In the genomic region with DNA sequence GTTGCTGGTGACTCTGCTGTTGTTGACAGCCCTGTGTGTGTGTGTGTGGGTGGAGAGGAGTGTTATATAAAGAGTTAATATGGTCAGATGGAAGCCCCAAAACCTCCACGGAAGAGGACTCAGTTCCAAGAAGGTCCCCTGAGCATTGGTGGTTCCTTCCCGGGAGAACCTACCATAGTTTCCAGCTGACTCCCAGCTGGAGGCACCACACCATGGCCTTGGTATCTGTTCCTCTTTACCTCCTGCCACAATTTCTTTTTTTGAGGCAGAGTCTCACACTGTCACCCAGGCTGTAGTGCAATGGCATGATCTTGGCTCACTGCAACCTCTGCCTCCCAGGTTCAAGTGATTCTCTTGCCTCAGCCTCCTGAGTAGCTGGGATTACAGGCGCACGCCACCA, we compare ENCODE assay signal across 10 cellular contexts. TPM values are rescaled to one million over a fixed set of nuclear protein-coding genes. Genes with fewer than 3 reads are reported as not detected.
DNase-seq lines count a peak whose midpoint lies in the region; ATAC-seq, FAIRE-seq and TF ChIP-seq lines count a peak whose summit lies in the region.
"Had no signal": no experiment of that assay in that cellular context is flagged by ENCODE, and none has a peak within 500 bp of the region (broad histone marks: within the 10 kb centered on the region; RNA-seq: fewer than 3 reads in every experiment).

No MANE protein-coding gene starts in this region.

- no peak overlapping the region for H3K9ac ChIP-seq in GM12878 (ENCODE audit: control insufficient read depth, insufficient read depth, low read length)

- POLR2A ChIA-PET in GM12878 (lab: Charles Lee): interaction anchor here (0.5 to 0.6 kb wide), 2 partner anchors 16 to 602 kb away, joined by 4 to 5 read pairs; partner anchors contain the start of gene GNG2

- H3K4me3 Mint-ChIP-seq in nephron progenitor cell: no peak overlapping the region

- H3K27me3 ChIP-seq in GM12878 (replicated peaks in 1 of 2; ENCODE audit: control insufficient read depth in 2 of 2, insufficient read depth in 2 of 2, low read length in 1 of 2): no peaks in the 10 kb centered on the region

- no peak for TF ChIP-seq POLR2A in GM12878 (IDR thresholded peaks at IDR 0.05; ENCODE audit: low read depth, low read length)

- no peaks in the 10 kb centered on the region for H3K79me2 ChIP-seq in GM12878 (ENCODE audit: control insufficient read depth, insufficient read depth, low read length)

- no peak for FAIRE-seq in GM12878 (lab: Jason Lieb, UNC)

- peaks cover 6% of the 10 kb centered on the region for H3K27me3 Mint-ChIP-seq in nephron progenitor cell (ENCODE audit: low read depth, poor library complexity)

- H3K36me3 ChIP-seq in GM12878 (ENCODE audit: control insufficient read depth in 2 of 2, insufficient read depth in 2 of 2, low read length in 1 of 2): no peaks in the 10 kb centered on the region

- CTCF ChIA-PET in GM12878 (lab: Yijun Ruan, JAX): interaction anchor here (0.6 to 3.8 kb wide), 6 partner anchors 16 to 468 kb away, joined by 3 to 23 read pairs (median 3); no protein-coding TSS in a partner anchor

- no peak for TF ChIP-seq RAD21 in GM12878 (IDR thresholded peaks at IDR 0.05; ENCODE audit: insufficient read depth, low read depth, low read length)

- 0 out of 4 replicates have a peak, but pooled peaks of 1 of the 2 experiments have one; percentile 26 for TF ChIP-seq EP300 in GM12878 (IDR thresholded peaks at IDR 0.05; ENCODE audit: borderline replicate concordance in 1 of 2, control insufficient read depth in 1 of 2, low read depth in 2 of 2, low read length in 2 of 2)

- TF ChIP-seq CTCF in GM12878 (IDR thresholded peaks at IDR 0.05 in 2 of 3, conservative IDR thresholded peaks at IDR 0.05 in 1 of 3; ENCODE audit: control insufficient read depth in 2 of 3, extremely low read depth in 1 of 3, insufficient read depth in 1 of 3, low read depth in 3 of 3, low read length in 3 of 3): no peak
- no peak for TF ChIP-seq CTCF in nephron progenitor cell (IDR thresholded peaks at IDR 0.05)

- RAD21 ChIA-PET in GM12878 (lab: Charles Lee; ENCODE audit: unreplicated experiment): interaction anchor here (1.2 to 1.9 kb wide), 6 partner anchors 16 to 134 kb away, joined by 4 to 8 read pairs (median 6); partner anchors contain the start of gene GNG2

- 15% methylated on average over 4 of the region's 4 CpGs for WGBS in GM12878 (ENCODE audit: insufficient coverage, insufficient replicate concordance, low lambda C conversion rate, missing lambda C conversion rate)

- DNase-seq in GM12878 (ENCODE audit: low read depth, low spot score) (peak; percentile 78), nephron progenitor cell (no peak), RKO (ENCODE audit: low spot score) (no peak), NCI-H446 (lab: John Stamatoyannopoulos, UW) (no peak)
- DNase-seq: GOT3 had no signal

- no peaks in the 10 kb centered on the region for H3K36me3 Mint-ChIP-seq in nephron progenitor cell (ENCODE audit: low read depth)

- peak overlapping the region; percentile 61 for H2AFZ ChIP-seq in GM12878 (ENCODE audit: control insufficient read depth, low read depth, low read length)

- H3K4me2 ChIP-seq in GM12878 (ENCODE audit: control insufficient read depth, insufficient read depth): peak overlapping the region; percentile 51; the same call in 1 of the 2 replicates

- ATAC-seq in GM18498 (IDR thresholded peaks at IDR 0.05; ENCODE audit: unreplicated experiment): peak; percentile 34
- peak; percentile 38 for ATAC-seq in GM21515 (IDR thresholded peaks at IDR 0.05; ENCODE audit: unreplicated experiment)
- peak; percentile 31 for ATAC-seq in HG03442 (IDR thresholded peaks at IDR 0.05; ENCODE audit: unreplicated experiment)
- ATAC-seq in GM12878: peak; percentile 62
- ATAC-seq in HG03457 (IDR thresholded peaks at IDR 0.05; ENCODE audit: unreplicated experiment): no peak
- ATAC-seq: Panc1 had no signal

- intact Hi-C loops in GM12878 (cut with micrococcal nuclease; ENCODE audit: unreplicated experiment): no loop called here

- SMC1A ChIA-PET in GM12878 (lab: Charles Lee; ENCODE audit: uncharacterized antibody, unreplicated experiment): interaction anchor here (1.0 to 10.4 kb wide), 8 partner anchors 10 to 134 kb away, joined by 3 to 194 read pairs (median 4); partner anchors contain the start of gene GNG2

- peaks cover 5% of the 10 kb centered on the region for H3K9me3 ChIP-seq in GM12878 (replicated peaks; ENCODE audit: control insufficient read depth, insufficient read depth, low read length)

- H3K27ac ChIP-seq in GM12878 (ENCODE audit: control insufficient read depth, insufficient read depth): peak overlapping the region; percentile 97; the same call in 1 of the 2 replicates

- no peaks in the 10 kb centered on the region for H4K20me1 ChIP-seq in GM12878 (ENCODE audit: control insufficient read depth, insufficient read depth)

- peaks cover 46% of the 10 kb centered on the region for H3K4me1 ChIP-seq in GM12878 (ENCODE audit: control insufficient read depth, insufficient read depth, low read length)

- no peak overlapping the region for H3K27ac Mint-ChIP-seq in nephron progenitor cell

- peaks cover 26% of the 10 kb centered on the region for H3K4me1 Mint-ChIP-seq in nephron progenitor cell

- H3K9me3 Mint-ChIP-seq in nephron progenitor cell: no peaks in the 10 kb centered on the region

- no TSS peak for BruUV-seq in GM12878 (replicated peaks; lab: Mats Ljungman, UMichigan)

- H3K4me3 ChIP-seq in GM12878: no peak overlapping the region

- in situ Hi-C loops in GM12878 (cut with MboI): no loop called here

TF ChIP-seq in GM12878, 131 proteins besides CTCF, POLR2A, EP300 and RAD21 (continues in another document):
- TF ChIP-seq BCL3 (IDR thresholded peaks at IDR 0.05; ENCODE audit: borderline replicate concordance, insufficient read depth, low read depth, low read length, poor library complexity, severe bottlenecking) (peak; percentile 48), SIN3A (IDR thresholded peaks at IDR 0.05; ENCODE audit: low read depth, low read length) (no peak), EED (IDR thresholded peaks at IDR 0.05; ENCODE audit: low read depth) (peak; percentile 99), TBL1XR1 (IDR thresholded peaks at IDR 0.05; ENCODE audit: low read depth, low read length) (no peak), IRF4 (IDR thresholded peaks at IDR 0.05; ENCODE audit: low read depth, low read length) (peak; percentile 88), RELA (IDR thresholded peaks at IDR 0.05; ENCODE audit: borderline replicate concordance, partially characterized antibody) (no peak), SRF (IDR thresholded peaks at IDR 0.05; ENCODE audit: low read depth in 2 of 2, low read length in 2 of 2) (no peak), ZBED1 (IDR thresholded peaks at IDR 0.05; ENCODE audit: borderline replicate concordance) (0 out of 2 replicates have a peak, but pooled peaks have one; percentile 31), MEF2A (IDR thresholded peaks at IDR 0.05; ENCODE audit: insufficient read depth, low read depth, low read length) (no peak), PBX3 (IDR thresholded peaks at IDR 0.05; ENCODE audit: insufficient replicate concordance, low read depth, low read length) (peak; percentile 55), RBBP5 (conservative IDR thresholded peaks at IDR 0.05) (no peak), ZSCAN29 (IDR thresholded peaks at IDR 0.05) (no peak), EZH2 (IDR thresholded peaks at IDR 0.05; ENCODE audit: borderline replicate concordance, control insufficient read depth, low read depth, low read length) (no peak)
- TF ChIP-seq, protein P1, sequence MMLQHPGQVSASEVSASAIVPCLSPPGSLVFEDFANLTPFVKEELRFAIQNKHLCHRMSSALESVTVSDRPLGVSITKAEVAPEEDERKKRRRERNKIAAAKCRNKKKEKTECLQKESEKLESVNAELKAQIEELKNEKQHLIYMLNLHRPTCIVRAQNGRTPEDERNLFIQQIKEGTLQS (IDR thresholded peaks at IDR 0.05; ENCODE audit: borderline replicate concordance, extremely low read depth, low read depth, low read length): no peak

RNA-seq across cellular contexts. Expression of gene GNG2, which starts 15.9 kb away (rescaled TPM):
- total RNA-seq in GM12878 (2013; cell fraction: nucleolus; rRNA removed): 73.6 and 83.0 TPM in 2 replicates
- total RNA-seq in GM12878 (2014; rRNA removed) (63.5 and 80.8 TPM in 2 replicates), GM12878 (2014; rRNA removed; fragmentation: Illumina TruSeq; extraction: Trizol) (86.5 and 91.9 TPM in 2 replicates), GM12878 (2021) (103 and 107 TPM in 2 replicates)
- 19.7 TPM for polyA plus RNA-seq in GM12878 (2011; ENCODE audit: low read depth)
- polyA plus RNA-seq in GM12878 (2011; rRNA removed) (62.2 and 80.3 TPM in 2 replicates), GM12878 (2014; fragmentation: Illumina TruSeq; extraction: Trizol) (114 and 139 TPM in 2 replicates), GM12878 (2014; fragmentation: Nextera tagmentation; extraction: Ambion mirVana) (10 to 100 TPM; 31.6 to 42.0 TPM), GM12878 (2014; rRNA removed) (78.6 and 84.7 TPM in 2 replicates), GM12878 (2016; fragmentation: Nextera tagmentation; extraction: Ambion mirVana) (10 to 100 TPM; 63.4 to 69.2 TPM)
- 28.3 and 31.9 TPM in 2 replicates for polyA plus RNA-seq in GM12878 (2011; cell fraction: cytosol; rRNA removed)
- 12.3 and 13.8 TPM in 2 replicates for polyA plus RNA-seq in GM12878 (2011; cell fraction: nucleus; rRNA removed)
- 40.5 and 43.9 TPM in 2 replicates for polyA plus RNA-seq in GM12878 (2012)
- polyA minus RNA-seq in GM12878 (2011; rRNA and poly(A)+ RNA removed): 38.2 and 38.9 TPM in 2 replicates
- 12.3 and 14.1 TPM in 2 replicates for polyA minus RNA-seq in GM12878 (2011; cell fraction: cytosol; rRNA and poly(A)+ RNA removed)
- polyA minus RNA-seq in GM12878 (2011; cell fraction: nucleus; rRNA and poly(A)+ RNA removed): 11.2 and 18.9 TPM in 2 replicates
